Comparison of ENCODE assay signal across 21 cellular contexts in the genomic region with DNA sequence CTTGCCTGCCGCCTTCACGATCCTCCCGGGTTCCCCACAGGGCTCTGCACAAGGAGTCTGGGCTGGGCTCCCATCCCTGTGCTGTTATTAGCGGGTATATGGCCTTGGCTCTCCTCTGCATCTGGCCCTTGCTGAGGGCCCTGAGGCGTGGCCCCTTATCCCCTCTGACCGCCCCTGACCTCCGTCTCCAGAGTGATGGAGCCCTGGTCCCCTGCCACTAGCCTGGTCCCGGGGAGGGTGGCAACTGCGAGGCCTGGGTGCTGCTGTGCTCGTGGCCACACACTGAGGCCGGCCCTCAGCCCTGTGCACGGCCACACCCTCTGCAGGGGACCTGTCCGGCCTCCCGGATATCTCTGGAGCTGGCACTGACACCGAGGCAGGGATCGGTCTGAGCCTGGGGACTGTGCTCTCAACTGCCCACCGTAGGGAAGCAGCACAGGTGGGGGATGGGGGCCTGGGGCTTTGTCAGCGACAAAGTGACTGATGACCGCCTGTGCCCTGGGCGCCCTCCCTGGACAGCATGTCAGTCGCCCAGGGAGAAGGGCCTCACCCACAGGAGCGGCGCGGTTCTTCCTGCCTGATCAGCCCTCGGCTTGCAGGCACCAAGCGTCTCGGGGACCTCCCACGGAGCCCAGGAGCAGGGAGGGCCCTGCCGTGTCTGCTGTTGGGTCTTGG.
A peak's percentile ranks its signal among the peaks of the same experiment; 100 is the strongest.
DNase-seq lines count a peak whose midpoint lies in the region; ATAC-seq, FAIRE-seq and TF ChIP-seq lines count a peak whose summit lies in the region.
"Had no signal": no experiment of that assay in that cellular context is flagged by ENCODE, and none has a peak within 500 bp of the region (broad histone marks: within the 10 kb centered on the region; RNA-seq: fewer than 3 reads in every experiment).

No MANE protein-coding gene starts in this region.

- H3K36me3 Mint-ChIP-seq in nephron progenitor cell (ENCODE audit: low read depth): peaks cover 3% of the 10 kb centered on the region

- POLR2A ChIA-PET in HepG2 (lab: Yijun Ruan, JAX): no interaction called here

- no peak overlapping the region for H2AFZ ChIP-seq in HepG2 (ENCODE audit: low read length)
- H2AFZ ChIP-seq: parathyroid adenoma had no signal

- BruUV-seq in HepG2 (replicated peaks; lab: Mats Ljungman, UMichigan): no TSS peak

- peak overlapping the region; percentile 18 for H3K4me3 Mint-ChIP-seq in nephron progenitor cell
- H3K4me3 Mint-ChIP-seq: activated CD8-positive, alpha-beta T cell treated with anti-CD3 and anti-CD28 coated beads, Interleukin-2, amount 10 ng/mL, durations not matched to agents 7 days and 5 days; activated T-helper 1 cell treated with anti-CD3 and anti-CD28 coated beads, Interleukin-12 subunit alpha, Interleukin-12 subunit beta, Interleukin-2, Interleukin-4 antibody, amounts not matched to agents 30 ng/mL and 10 ng/mL and 1 ng/mL, durations not matched to agents 14 hours and 24 hours and 36 hours; CD4-positive, CD25-positive, alpha-beta regulatory T cell had no signal

- TF ChIP-seq RAD21 in HepG2 (CRISPR knock-in tag; IDR thresholded peaks at IDR 0.05): no peak

- WGBS in right lobe of liver (ENCODE audit: insufficient coverage, low coverage, low lambda C conversion rate, missing lambda C conversion rate): 93% methylated on average over 3 of the region's 29 CpGs
- 98% methylated on average over 8 of the region's 29 CpGs for WGBS in HepG2 (ENCODE audit: low lambda C conversion rate)
- WGBS in aorta, 2 donors: 75 to 81% methylated on average over 29 of the region's 29 CpGs
- 85% methylated on average over 29 of the region's 29 CpGs for WGBS in prostate gland

- H3K27ac ChIP-seq in right lobe of liver (no peak overlapping the region), HepG2 (ENCODE audit: extremely low read length, insufficient read depth, low read length) (no peak overlapping the region), left ventricle myocardium inferior (replicated peaks) (peak overlapping the region; percentile 38), aorta (ENCODE audit: low read depth in 1 of 2, low read length in 2 of 2) (no peak overlapping the region), prostate gland (no peak overlapping the region)
- H3K27ac ChIP-seq: A549, colonic mucosa, parathyroid adenoma, WERI-Rb-1 had no signal

- H3K4me3 ChIP-seq in right lobe of liver (no peak overlapping the region), HepG2 (replicated peaks in 1 of 3; ENCODE audit: insufficient read depth in 1 of 3, low read depth in 2 of 3, low read length in 3 of 3) (no peak overlapping the region), left ventricle myocardium inferior (no peak overlapping the region), aorta (ENCODE audit: low read length in 2 of 2) (no peak overlapping the region), prostate gland (no peak overlapping the region)
- H3K4me3 ChIP-seq: A549, colonic mucosa had no signal

- peaks cover 53% of the 10 kb centered on the region for H3K4me1 Mint-ChIP-seq in nephron progenitor cell
- H3K4me1 Mint-ChIP-seq: CD4-positive, CD25-positive, alpha-beta regulatory T cell had no signal

- no peak overlapping the region for H3K9ac ChIP-seq in HepG2 (ENCODE audit: insufficient read depth, low read depth, low read length)
- H3K9ac ChIP-seq: parathyroid adenoma had no signal

- H3K36me3 ChIP-seq in right lobe of liver (no peaks in the 10 kb centered on the region), HepG2 (replicated peaks in 1 of 2; ENCODE audit: control insufficient read depth in 1 of 2, insufficient read depth in 2 of 2, low read length in 2 of 2) (peaks cover 0 to 2% of the 10 kb centered on the region in 2 experiments; a peak in 2 of 5 replicates), left ventricle myocardium inferior (peaks cover 52% of the 10 kb centered on the region), aorta (ENCODE audit: control insufficient read depth in 1 of 2, insufficient read depth in 2 of 2, low read length in 1 of 2) (peaks cover 0 to 2% of the 10 kb centered on the region in 2 donors), prostate gland (no peaks in the 10 kb centered on the region)
- H3K36me3 ChIP-seq: colonic mucosa, WERI-Rb-1 had no signal

- DNase-seq in right lobe of liver: peak; percentile 17 to 46 (median 31)
- DNase-seq in HepG2 (ENCODE audit: low spot score): no peak
- DNase-seq in left ventricle myocardium inferior: peak; percentile 13
- peak; percentile 47 for DNase-seq in nephron progenitor cell
- DNase-seq in aorta: peak; percentile 30 to 76
- no peak for DNase-seq in NCI-H2029 (lab: John Stamatoyannopoulos, UW)
- no peak for DNase-seq in stimulated activated CD4-positive, alpha-beta T cell treated with anti-CD3 and anti-CD28 coated beads, Interleukin-15, amount 100 ng/mL, for 24 hours
- DNase-seq in prostate gland (ENCODE audit: low spot score): no peak
- DNase-seq: activated CD8-positive, alpha-beta T cell treated with anti-CD3 and anti-CD28 coated beads, Interleukin-2, amount 10 ng/mL, durations not matched to agents 7 days and 5 days; CD4-positive, CD25-positive, alpha-beta regulatory T cell; colonic mucosa; NCI-H2081 treated with DMSO at 0.1 percent for 48 hours; NCI-H69; PC-3; stimulated activated naive CD4-positive, alpha-beta T cell treated with Interleukin-2 at 50 U/mL for 16 hours; WERI-Rb-1 had no signal

- H3K9me3 Mint-ChIP-seq in nephron progenitor cell: no peaks in the 10 kb centered on the region

- no peaks in the 10 kb centered on the region for H3K4me1 ChIP-seq in right lobe of liver
- no peaks in the 10 kb centered on the region for H3K4me1 ChIP-seq in HepG2 (ENCODE audit: insufficient read depth, low read length)
- no peaks in the 10 kb centered on the region for H3K4me1 ChIP-seq in left ventricle myocardium inferior
- H3K4me1 ChIP-seq in aorta (ENCODE audit: control insufficient read depth in 1 of 2, insufficient read depth in 2 of 2, low read length in 2 of 2): no peaks in the 10 kb centered on the region
- no peaks in the 10 kb centered on the region for H3K4me1 ChIP-seq in prostate gland (replicated peaks)
- H3K4me1 ChIP-seq: A549, colonic mucosa, parathyroid adenoma had no signal

- TF ChIP-seq POLR2A in right lobe of liver (IDR thresholded peaks at IDR 0.05): no peak
- TF ChIP-seq POLR2A in HepG2 (IDR thresholded peaks at IDR 0.05; ENCODE audit: insufficient read depth in 1 of 2, low read depth in 2 of 2, low read length in 2 of 2): no peak
- TF ChIP-seq POLR2A in prostate gland (IDR thresholded peaks at IDR 0.05): no peak

- CTCF ChIA-PET in HepG2 (lab: Yijun Ruan, JAX; ENCODE audit: low intra/inter-chr PET ratio, low total read pairs): no interaction called here

- TF ChIP-seq CTCF in right lobe of liver (IDR thresholded peaks at IDR 0.05) (no peak), HepG2 (CRISPR knock-in tag; IDR thresholded peaks at IDR 0.05) (no peak), left ventricle myocardium inferior (IDR thresholded peaks at IDR 0.05; ENCODE audit: borderline replicate concordance) (no peak), nephron progenitor cell (IDR thresholded peaks at IDR 0.05) (no peak), prostate gland (IDR thresholded peaks at IDR 0.05) (no peak)

- ATAC-seq in right lobe of liver (peak in 1 of 4 donors; percentile 13), HepG2 (no peak), aorta (ENCODE audit: low FRiP score) (no peak)
- ATAC-seq: A549; activated CD8-positive, alpha-beta T cell treated with anti-CD3 and anti-CD28 coated beads, Interleukin-2, amount 10 ng/mL, durations not matched to agents 7 days and 5 days; PC-3 had no signal

- TF ChIP-seq EP300 in HepG2 (IDR thresholded peaks at IDR 0.05; ENCODE audit: low read depth in 2 of 2, low read length in 2 of 2) (no peak), HepG2 (CRISPR knock-in tag; IDR thresholded peaks at IDR 0.05; ENCODE audit: borderline replicate concordance) (no peak)

- no peak overlapping the region for H3K27ac Mint-ChIP-seq in nephron progenitor cell
- H3K27ac Mint-ChIP-seq: activated CD8-positive, alpha-beta T cell treated with anti-CD3 and anti-CD28 coated beads, Interleukin-2, amount 10 ng/mL, durations not matched to agents 7 days and 5 days; activated T-helper 1 cell treated with anti-CD3 and anti-CD28 coated beads, Interleukin-12 subunit alpha, Interleukin-12 subunit beta, Interleukin-2, Interleukin-4 antibody, amounts not matched to agents 30 ng/mL and 10 ng/mL and 1 ng/mL, durations not matched to agents 14 hours and 24 hours and 36 hours; CD4-positive, CD25-positive, alpha-beta regulatory T cell had no signal

- H3K27me3 Mint-ChIP-seq in nephron progenitor cell (ENCODE audit: low read depth, poor library complexity): peaks cover 3% of the 10 kb centered on the region
- H3K27me3 Mint-ChIP-seq: CD4-positive, CD25-positive, alpha-beta regulatory T cell had no signal

- H3K79me2 ChIP-seq in HepG2 (ENCODE audit: insufficient read depth, low read length): no peaks in the 10 kb centered on the region
- H3K79me2 ChIP-seq: parathyroid adenoma had no signal

- intact Hi-C loops in right lobe of liver (cut with DNase I): no loop called here
- intact Hi-C loops in HepG2 (cut with micrococcal nuclease; ENCODE audit: unreplicated experiment): no loop called here
- intact Hi-C loops in left ventricle myocardium inferior (cut with micrococcal nuclease): no loop called here
- intact Hi-C loops in aorta (cut with DNase I): no loop called here
- intact Hi-C loops in prostate gland (cut with DNase I): no loop called here

- H3K27me3 ChIP-seq in right lobe of liver (no peaks in the 10 kb centered on the region), HepG2 (ENCODE audit: control insufficient read depth in 1 of 2, insufficient read depth in 2 of 2, low read length in 2 of 2) (no peaks in the 10 kb centered on the region), left ventricle myocardium inferior (ENCODE audit: low read depth) (no peaks in the 10 kb centered on the region), aorta (ENCODE audit: control insufficient read depth in 1 of 2, insufficient read depth in 2 of 2, low read length in 1 of 2) (no peaks in the 10 kb centered on the region), prostate gland (replicated peaks; ENCODE audit: insufficient read depth) (no peaks in the 10 kb centered on the region)
- H3K27me3 ChIP-seq: colonic mucosa had no signal

- in situ Hi-C loops in HepG2 (cut with HindIII; ENCODE audit: extremely low pct_ligation_motif_present, low pct_unique_long_range_greater_than_20kb): no loop called here

- no peak overlapping the region for H3K4me2 ChIP-seq in HepG2 (ENCODE audit: low read depth, low read length)
- H3K4me2 ChIP-seq: A549 had no signal

- H4K20me1 ChIP-seq in HepG2 (ENCODE audit: insufficient read depth, low read length): no peaks in the 10 kb centered on the region

- FAIRE-seq in HepG2 (lab: Jason Lieb, UNC): no peak
- FAIRE-seq: A549, endothelial cell of umbilical vein, GM18507 had no signal

- H3K9me3 ChIP-seq in right lobe of liver: no peaks in the 10 kb centered on the region
- H3K9me3 ChIP-seq in HepG2 (ENCODE audit: low read length): no peaks in the 10 kb centered on the region
- no peaks in the 10 kb centered on the region for H3K9me3 ChIP-seq in left ventricle myocardium inferior (replicated peaks)
- H3K9me3 ChIP-seq in aorta (ENCODE audit: control insufficient read depth, low read length): no peaks in the 10 kb centered on the region
- H3K9me3 ChIP-seq in prostate gland: no peaks in the 10 kb centered on the region
- H3K9me3 ChIP-seq: colonic mucosa had no signal

TF ChIP-seq in HepG2, 621 proteins besides CTCF, POLR2A, EP300 and RAD21 (continues in another document):
- TF ChIP-seq ZNF546 (CRISPR knock-in tag; conservative IDR thresholded peaks at IDR 0.05): no peak

Comparison
In these comparisons a context has a peak if more than half of its experiments do, and no peak if none do; other contexts are left out.
1. DNase-seq: peak in right lobe of liver (3 of 3), left ventricle myocardium inferior (single experiment), nephron progenitor cell (single experiment) and aorta (2 of 2); none in HepG2 (single experiment), NCI-H2029 (single experiment), stimulated activated CD4-positive, alpha-beta T cell treated with anti-CD3 and anti-CD28 coated beads, Interleukin-15, amount 100 ng/mL, for 24 hours (single experiment) and prostate gland (single experiment).